8 cellular contexts compared by ENCODE assay signal in genomic region chr3:69368129-69368741, GRCh38. TPM values are rescaled to one million over a fixed set of nuclear protein-coding genes. Genes with fewer than 3 reads are reported as not detected.
A peak's percentile ranks its signal among the peaks of the same experiment; 100 is the strongest.
DNase-seq lines count a peak whose midpoint lies in the region; ATAC-seq and TF ChIP-seq lines count a peak whose summit lies in the region.

No MANE protein-coding gene starts in this region.

- H3K4me3 Mint-ChIP-seq in immature natural killer cell, result peak overlapping the region; percentile 76 to 85 (median 77)

- H3K9me3 ChIP-seq in tibial nerve, result no peaks in the 10 kb centered on the region
- H3K9me3 ChIP-seq in BE2C, result no peaks in the 10 kb centered on the region

- H3K27ac Mint-ChIP-seq in immature natural killer cell, result peak overlapping the region; percentile 50 to 90 (median 74)

- 73 to 80% methylated on average over 5 of the region's 5 CpGs for WGBS in tibial nerve, 2 donors

- no peaks in the 10 kb centered on the region for H3K9me3 Mint-ChIP-seq in immature natural killer cell

- H3K4me1 ChIP-seq in tibial nerve (peaks cover 0 to 41% (median 4%) of the 10 kb centered on the region in 4 donors), BE2C (peaks cover 12% of the 10 kb centered on the region)

- TF ChIP-seq CTCF in tibial nerve (IDR thresholded peaks at IDR 0.05) (no peak), BE2C (IDR thresholded peaks at IDR 0.05; ENCODE audit: low read depth, low read length) (no peak)

- H3K27me3 ChIP-seq in tibial nerve, result no peaks in the 10 kb centered on the region
- H3K27me3 ChIP-seq in BE2C, result no peaks in the 10 kb centered on the region

- peaks cover 60 to 79% of the 10 kb centered on the region in 2 donors for H3K4me1 Mint-ChIP-seq in immature natural killer cell

- H3K4me3 ChIP-seq in tibial nerve (no peak overlapping the region), BE2C (ENCODE audit: low read depth, low read length) (no peak overlapping the region)

- H3K36me3 Mint-ChIP-seq in immature natural killer cell, result peaks cover 0 to 5% (median 4%) of the 10 kb centered on the region in 3 donors

- ATAC-seq in GM18520 (IDR thresholded peaks at IDR 0.05; ENCODE audit: unreplicated experiment) (peak; percentile 99), HG02571 (IDR thresholded peaks at IDR 0.05; ENCODE audit: unreplicated experiment) (peak; percentile 99)

- TF ChIP-seq EP300 in tibial nerve (IDR thresholded peaks at IDR 0.05), result no peak

- no peak for TF ChIP-seq POLR2A in tibial nerve (IDR thresholded peaks at IDR 0.05)

- H3K36me3 ChIP-seq in tibial nerve (no peaks in the 10 kb centered on the region), BE2C (no peaks in the 10 kb centered on the region)

- H3K27me3 Mint-ChIP-seq in immature natural killer cell (ENCODE audit: low read depth in 3 of 3), result peaks cover 0 to 4% (median 2%) of the 10 kb centered on the region in 3 donors

- no peak overlapping the region for H3K27ac ChIP-seq in tibial nerve

- DNase-seq in NCI-H226, result peak; percentile 3
- DNase-seq in immature natural killer cell, result peak; percentile 64 to 69 (median 68)
- no peak for DNase-seq in NCI-H2196 (lab: John Stamatoyannopoulos, UW; ENCODE audit: unreplicated experiment)
- DNase-seq in COR-L47 (lab: John Stamatoyannopoulos, UW), result no peak
- DNase-seq in tibial nerve (ENCODE audit: low spot score in 2 of 2), result no peak
- DNase-seq in BE2C, result no peak

RNA-seq across cellular contexts. Expression of gene FRMD4B, which starts 17.7 kb away (rescaled TPM):
- polyA plus RNA-seq in immature natural killer cell, result 10 to 100 TPM in 1 of 3 donors, 1 to 10 TPM in 2; 1.3 to 16.1 (median 5.4) TPM
- total RNA-seq in tibial nerve, result 10 to 100 TPM; 41.7 to 62.1 (median 56.1) TPM
- 8.0 TPM for polyA plus RNA-seq in BE2C (2012; ENCODE audit: insufficient read depth, insufficient read length, low read depth)

Comparison
In these comparisons a context has a peak if more than half of its experiments do, and no peak if none do; other contexts are left out.
1. DNase-seq: peak in NCI-H226 (single experiment) and immature natural killer cell (3 of 3); none in NCI-H2196 (single experiment), COR-L47 (single experiment), tibial nerve (0 of 2) and BE2C (single experiment).